8 cellular contexts compared by ENCODE assay signal in the genomic region with DNA sequence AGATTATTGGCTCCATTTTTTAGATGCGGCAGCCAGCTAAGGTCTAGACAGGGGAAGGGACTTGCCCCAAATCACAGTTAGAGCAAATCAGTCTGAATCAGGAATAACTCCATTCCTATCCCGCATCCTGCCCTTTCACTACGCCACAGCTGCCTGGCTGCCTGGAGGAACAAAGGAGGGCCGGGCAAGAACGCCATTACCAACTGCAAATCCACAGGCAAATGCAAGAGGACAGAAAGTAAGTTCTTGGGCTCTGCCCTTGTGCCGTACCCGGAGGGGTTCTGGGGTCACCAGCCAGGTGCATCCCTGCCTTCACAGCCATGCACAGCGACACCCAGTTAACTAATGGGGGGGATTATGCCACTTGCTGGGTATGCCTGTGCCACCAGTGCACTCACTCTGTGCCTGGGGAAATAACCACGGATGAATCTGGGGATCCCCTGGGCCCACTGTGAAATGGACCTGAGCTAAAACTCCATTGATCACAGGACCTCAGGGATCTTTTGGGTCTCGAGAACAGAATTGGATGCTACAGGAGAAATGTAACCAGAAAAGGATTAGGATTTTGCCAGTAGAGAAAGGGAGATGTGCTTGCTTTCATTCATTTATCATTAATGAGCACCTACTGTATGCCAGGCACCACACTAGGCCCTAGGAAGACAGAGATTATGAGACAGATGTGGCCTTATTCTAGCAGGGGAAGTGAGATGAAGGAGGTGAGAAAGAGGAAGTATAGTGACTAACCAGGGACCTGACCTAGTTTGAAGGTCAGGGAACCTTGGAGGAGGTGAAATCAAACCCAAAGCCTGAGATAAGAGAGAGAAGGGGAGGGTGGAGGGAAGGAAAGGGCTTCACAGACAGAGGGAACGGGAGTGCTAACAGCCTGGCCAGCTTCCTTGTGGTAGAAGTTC. TPM values are rescaled to one million over a fixed set of nuclear protein-coding genes. Genes with fewer than 3 reads are reported as not detected.
A peak's percentile ranks its signal among the peaks of the same experiment; 100 is the strongest.
DNase-seq lines count a peak whose midpoint lies in the region; ATAC-seq and TF ChIP-seq lines count a peak whose summit lies in the region.

No MANE protein-coding gene starts in this region.

- peaks cover 14% of the 10 kb centered on the region for H3F3A ChIP-seq in MM.1S (ENCODE audit: insufficient read depth, low read length)

- CTCF ChIA-PET in activated CD8-positive, alpha-beta memory T cell treated with anti-CD3 and anti-CD28 coated beads, Interleukin-2, amount 10 ng/mL, durations not matched to agents 7 days and 5 days (lab: Charles Lee) = interaction anchor here (1.2 to 6.5 kb wide), 5 partner anchors 17 to 62 kb away, joined by 3 to 53 read pairs (median 12); no protein-coding TSS in a partner anchor

- H3K27ac ChIP-seq in ACC112 (ENCODE audit: low read depth, low read length) (peak overlapping the region; percentile 75), MM.1S (ENCODE audit: low read length) (peak overlapping the region; percentile 85; the same call in 1 of the 2 replicates)

- DNase-seq in GM03348 (ENCODE audit: low spot score) (peak; percentile 41), MM.1S (peak; percentile 25), fibroblast of villous mesenchyme (ENCODE audit: low read depth) (no peak), retinal pigment epithelial cell (ENCODE audit: low read depth) (no peak)
- no peak for DNase-seq in activated CD8-positive, alpha-beta memory T cell treated with anti-CD3 and anti-CD28 coated beads, Interleukin-2, amount 10 ng/mL, durations not matched to agents 7 days and 5 days

- H3K4me3 Mint-ChIP-seq in activated CD8-positive, alpha-beta memory T cell treated with anti-CD3 and anti-CD28 coated beads, Interleukin-2, amount 10 ng/mL, durations not matched to agents 7 days and 5 days = peak overlapping the region; percentile 82

- H3K27ac Mint-ChIP-seq in activated CD8-positive, alpha-beta memory T cell treated with anti-CD3 and anti-CD28 coated beads, Interleukin-2, amount 10 ng/mL, durations not matched to agents 7 days and 5 days = peak overlapping the region; percentile 93

- H3K9me2 ChIP-seq in MM.1S (replicated peaks; ENCODE audit: insufficient read depth, low read length) = no peaks in the 10 kb centered on the region

- H3K27me3 ChIP-seq in ACC112 (ENCODE audit: insufficient read depth, low read length) (no peaks in the 10 kb centered on the region), MM.1S (replicated peaks; ENCODE audit: insufficient read depth, low read length) (no peaks in the 10 kb centered on the region)

- peak overlapping the region; percentile 93 for H3K9ac ChIP-seq in MM.1S (ENCODE audit: low read length)

- H3K36me3 ChIP-seq in ACC112 (ENCODE audit: insufficient read depth, low read length) (no peaks in the 10 kb centered on the region), MM.1S (replicated peaks; ENCODE audit: insufficient read depth, low read length) (no peaks in the 10 kb centered on the region)

- H2AFZ ChIP-seq in ACC112 (ENCODE audit: low read length, unreplicated experiment) (peak overlapping the region; percentile 99), MM.1S (ENCODE audit: low read length) (peak overlapping the region; percentile 97)

- H3K79me2 ChIP-seq in ACC112 (ENCODE audit: control insufficient read depth, insufficient read depth, low read length, unreplicated experiment) (peaks cover 16% of the 10 kb centered on the region), MM.1S (ENCODE audit: low read length) (peaks cover 23% of the 10 kb centered on the region)

- H3K4me1 ChIP-seq in ACC112 (ENCODE audit: control insufficient read depth, insufficient read depth, low read length, unreplicated experiment) (peaks cover 12% of the 10 kb centered on the region), MM.1S (ENCODE audit: low read length) (peaks cover 7% of the 10 kb centered on the region)

- peaks cover 39% of the 10 kb centered on the region for H3K4me1 Mint-ChIP-seq in activated CD8-positive, alpha-beta memory T cell treated with anti-CD3 and anti-CD28 coated beads, Interleukin-2, amount 10 ng/mL, durations not matched to agents 7 days and 5 days

- H3K9me3 ChIP-seq in MM.1S (replicated peaks; ENCODE audit: insufficient read depth, low read length) = no peaks in the 10 kb centered on the region

- H3K4me3 ChIP-seq in ACC112 (ENCODE audit: low read depth, low read length) (peak overlapping the region; percentile 89), MM.1S (ENCODE audit: low read length) (peak overlapping the region; percentile 91), fibroblast of villous mesenchyme (ENCODE audit: low read depth, low read length) (peak overlapping the region; percentile 73), retinal pigment epithelial cell (ENCODE audit: low read length) (peak overlapping the region; percentile 81)

- no peak for TF ChIP-seq CTCF in MM.1S (IDR thresholded peaks at IDR 0.05; ENCODE audit: low read length)
- no peak for TF ChIP-seq CTCF in fibroblast of villous mesenchyme (IDR thresholded peaks at IDR 0.05; ENCODE audit: insufficient read depth, low read depth, low read length)
- TF ChIP-seq CTCF in retinal pigment epithelial cell (conservative IDR thresholded peaks at IDR 0.05; ENCODE audit: low read depth, low read length) = no peak

- no peaks in the 10 kb centered on the region for H3K9me3 Mint-ChIP-seq in activated CD8-positive, alpha-beta memory T cell treated with anti-CD3 and anti-CD28 coated beads, Interleukin-2, amount 10 ng/mL, durations not matched to agents 7 days and 5 days (ENCODE audit: low read depth)

- H3K4me2 ChIP-seq in MM.1S (ENCODE audit: low read depth, low read length) = peak overlapping the region; percentile 99

- peak; percentile 14 for ATAC-seq in activated CD8-positive, alpha-beta memory T cell treated with anti-CD3 and anti-CD28 coated beads, Interleukin-2, amount 10 ng/mL, durations not matched to agents 7 days and 5 days
- no peak for ATAC-seq in GM18867 (IDR thresholded peaks at IDR 0.05; ENCODE audit: unreplicated experiment)
- ATAC-seq in GM19463 (IDR thresholded peaks at IDR 0.05; ENCODE audit: unreplicated experiment) = no peak

- no peaks in the 10 kb centered on the region for H3K27me3 Mint-ChIP-seq in activated CD8-positive, alpha-beta memory T cell treated with anti-CD3 and anti-CD28 coated beads, Interleukin-2, amount 10 ng/mL, durations not matched to agents 7 days and 5 days

- H4K20me1 ChIP-seq in MM.1S (ENCODE audit: insufficient read depth, low read length) = no peaks in the 10 kb centered on the region

- peaks cover 12% of the 10 kb centered on the region for H3K36me3 Mint-ChIP-seq in activated CD8-positive, alpha-beta memory T cell treated with anti-CD3 and anti-CD28 coated beads, Interleukin-2, amount 10 ng/mL, durations not matched to agents 7 days and 5 days

RNA-seq across cellular contexts. Expression of gene BCL7C, which starts 17.7 kb away (rescaled TPM):
- total RNA-seq in activated CD8-positive, alpha-beta memory T cell treated with anti-CD3 and anti-CD28 coated beads, Interleukin-2, amount 10 ng/mL, durations not matched to agents 7 days and 5 days = 10 to 100 TPM; 25.6 to 26.8 TPM
- 35.0 and 51.2 TPM in 2 replicates for total RNA-seq in fibroblast of villous mesenchyme

RNA-seq across cellular contexts. Expression of gene CTF1, which starts 20.3 kb away (rescaled TPM):
- total RNA-seq in activated CD8-positive, alpha-beta memory T cell treated with anti-CD3 and anti-CD28 coated beads, Interleukin-2, amount 10 ng/mL, durations not matched to agents 7 days and 5 days = under 1 TPM; 0.35 to 0.47 TPM
- 3.2 and 3.5 TPM in 2 replicates for total RNA-seq in fibroblast of villous mesenchyme

RNA-seq across cellular contexts. Expression of gene FBXL19, which starts 47.2 kb away (rescaled TPM):
- total RNA-seq in activated CD8-positive, alpha-beta memory T cell treated with anti-CD3 and anti-CD28 coated beads, Interleukin-2, amount 10 ng/mL, durations not matched to agents 7 days and 5 days = 10 to 100 TPM; 26.1 to 29.2 TPM
- total RNA-seq in fibroblast of villous mesenchyme = 26.8 and 29.3 TPM in 2 replicates

Comparison
In these comparisons a context has a peak if more than half of its experiments do, and no peak if none do; other contexts are left out.
1. DNase-seq: peak in GM03348 (single experiment) and MM.1S (single experiment); none in activated CD8-positive, alpha-beta memory T cell treated with anti-CD3 and anti-CD28 coated beads, Interleukin-2, amount 10 ng/mL, durations not matched to agents 7 days and 5 days (single experiment), fibroblast of villous mesenchyme (single experiment) and retinal pigment epithelial cell (single experiment).
2. Peak in every context shown above with its lines, with median percentiles within 50 percentile points of each other: H3K4me3 ChIP-seq.